In the genomic region with DNA sequence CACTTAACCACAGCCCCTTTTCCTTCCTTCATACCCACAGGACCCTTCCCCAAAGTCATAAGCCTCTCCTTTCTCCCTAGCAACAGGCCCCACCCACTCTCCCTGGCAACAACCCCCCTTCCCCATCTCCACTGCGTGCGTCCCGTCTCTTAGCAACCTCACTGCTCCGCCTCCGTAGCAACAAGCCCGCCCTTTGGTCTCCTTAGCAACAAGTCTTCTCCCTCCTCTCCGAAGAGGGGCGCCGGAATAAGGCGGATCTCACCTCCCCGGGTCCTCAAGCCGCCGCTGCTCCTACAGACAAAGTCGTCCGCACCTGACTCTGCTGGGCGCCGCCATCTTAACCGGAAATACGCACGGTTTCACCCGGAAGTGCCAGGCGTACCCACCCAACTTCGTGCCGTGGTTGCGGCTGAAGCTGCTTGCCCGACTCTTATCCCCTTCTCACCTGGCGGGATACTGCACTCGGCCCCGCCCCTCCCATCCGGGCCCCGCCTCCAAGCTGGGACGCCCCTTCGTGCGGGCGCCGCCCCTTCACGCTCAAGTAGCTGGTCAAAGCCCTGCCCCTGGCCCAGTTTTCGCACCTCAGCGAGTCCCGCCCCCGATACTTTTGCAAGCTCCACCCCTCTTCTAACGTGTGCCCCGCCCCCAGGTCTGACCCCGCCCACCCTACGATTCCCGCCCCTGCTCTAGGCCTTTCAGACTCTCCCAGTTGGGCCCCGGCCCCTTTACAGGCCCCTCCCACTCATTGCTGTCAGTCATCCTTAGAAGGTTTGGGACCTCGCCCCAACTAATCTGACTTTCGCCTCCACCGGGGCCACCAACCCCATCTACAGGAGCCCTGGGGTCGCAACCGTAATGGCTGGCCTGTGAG, we compare ENCODE assay signal across 8 cellular contexts. TPM values are rescaled to one million over a fixed set of nuclear protein-coding genes. Genes with fewer than 3 reads are reported as not detected.
DNase-seq lines count a peak whose midpoint lies in the region; ATAC-seq, FAIRE-seq and TF ChIP-seq lines count a peak whose summit lies in the region.

A gene with protein sequence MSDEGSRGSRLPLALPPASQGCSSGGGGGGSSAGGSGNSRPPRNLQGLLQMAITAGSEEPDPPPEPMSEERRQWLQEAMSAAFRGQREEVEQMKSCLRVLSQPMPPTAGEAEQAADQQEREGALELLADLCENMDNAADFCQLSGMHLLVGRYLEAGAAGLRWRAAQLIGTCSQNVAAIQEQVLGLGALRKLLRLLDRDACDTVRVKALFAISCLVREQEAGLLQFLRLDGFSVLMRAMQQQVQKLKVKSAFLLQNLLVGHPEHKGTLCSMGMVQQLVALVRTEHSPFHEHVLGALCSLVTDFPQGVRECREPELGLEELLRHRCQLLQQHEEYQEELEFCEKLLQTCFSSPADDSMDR (minus strand): TSS at position 338 of the 871 bp plus-strand sequence. CDS start 502 bp downstream, outside the sequence.

- H3K4me1 ChIP-seq in astrocyte (ENCODE audit: insufficient read depth, low read length), result peaks cover 7% of the 10 kb centered on the region
- H3K4me1 ChIP-seq in rectal smooth muscle tissue (ENCODE audit: control insufficient read depth, insufficient read depth, low read length), result peaks cover 4% of the 10 kb centered on the region

- peak within 1 kb of the TSS; percentile 90 for H3K4me3 ChIP-seq in astrocyte (ENCODE audit: insufficient read depth, low read depth, low read length)
- H3K4me3 ChIP-seq in rectal smooth muscle tissue (ENCODE audit: low read length), result peak within 1 kb of the TSS; percentile 79

- H3K9ac ChIP-seq in astrocyte (ENCODE audit: low read length) (peak within 1 kb of the TSS; percentile 88), rectal smooth muscle tissue (ENCODE audit: low read length) (peak within 1 kb of the TSS; percentile 49)

- ATAC-seq in GM18498 (IDR thresholded peaks at IDR 0.05; ENCODE audit: unreplicated experiment) (peak; percentile 80), HG02970 (IDR thresholded peaks at IDR 0.05; ENCODE audit: low FRiP score, unreplicated experiment) (peak; percentile 80), GM19452 (IDR thresholded peaks at IDR 0.05; ENCODE audit: unreplicated experiment) (no peak)

- peaks cover 7% of the 10 kb centered on the region for H3K36me3 Mint-ChIP-seq in astrocyte (ENCODE audit: low read depth, unreplicated experiment)

- H3K4me3 Mint-ChIP-seq in astrocyte (ENCODE audit: unreplicated experiment), result peak within 1 kb of the TSS; percentile 99

- H3K27me3 Mint-ChIP-seq in astrocyte (ENCODE audit: low read depth, unreplicated experiment), result no peaks in the 10 kb centered on the region

- peak within 1 kb of the TSS; percentile 85 for H2AFZ ChIP-seq in astrocyte (ENCODE audit: low read depth, low read length)

- H3K4me2 ChIP-seq in astrocyte (ENCODE audit: low read length), result peak within 1 kb of the TSS; percentile 97

- H3K79me2 ChIP-seq in astrocyte (ENCODE audit: insufficient read depth, low read length), result peaks cover 6% of the 10 kb centered on the region

- no peaks in the 10 kb centered on the region for H3K9me3 ChIP-seq in astrocyte (ENCODE audit: insufficient read depth, low read depth, low read length)

- H3K36me3 ChIP-seq in astrocyte (ENCODE audit: insufficient read depth, low read length) (no peaks in the 10 kb centered on the region), rectal smooth muscle tissue (ENCODE audit: control insufficient read depth, insufficient read depth, low read length) (no peaks in the 10 kb centered on the region)

- peak within 1 kb of the TSS; percentile 74 for H3K27ac ChIP-seq in astrocyte (ENCODE audit: low read depth, low read length)
- peak within 1 kb of the TSS; percentile 83 for H3K27ac ChIP-seq in rectal smooth muscle tissue (ENCODE audit: low read depth, low read length)

- no peak for FAIRE-seq in astrocyte (lab: Jason Lieb, UNC)

- H3K27ac Mint-ChIP-seq in astrocyte (ENCODE audit: unreplicated experiment), result peak within 1 kb of the TSS; percentile 99

- no peaks in the 10 kb centered on the region for H3K4me1 Mint-ChIP-seq in astrocyte (ENCODE audit: low read depth, unreplicated experiment)

- no peak for TF ChIP-seq CTCF in astrocyte (IDR thresholded peaks at IDR 0.05; ENCODE audit: insufficient read depth, low read depth, low read length)

- H3K27me3 ChIP-seq in astrocyte (ENCODE audit: insufficient read depth, low read length) (no peaks in the 10 kb centered on the region), rectal smooth muscle tissue (ENCODE audit: control insufficient read depth, insufficient read depth, low read length) (no peaks in the 10 kb centered on the region)

- DNase-seq in NCI-H2029 (lab: John Stamatoyannopoulos, UW) (peak; percentile 95), T-helper 22 cell (ENCODE audit: low read depth) (peak; percentile 91), astrocyte (ENCODE audit: low read depth) (peak; percentile 90), hepatic stellate cell (ENCODE audit: low spot score) (peak; percentile 90)

- H3K9me3 Mint-ChIP-seq in astrocyte (ENCODE audit: unreplicated experiment), result no peaks in the 10 kb centered on the region

- no peaks in the 10 kb centered on the region for H4K20me1 ChIP-seq in astrocyte (ENCODE audit: insufficient read depth, low read length)

RNA-seq across cellular contexts. Expression of the gene that starts here (rescaled TPM):
- 34.8 and 39.8 TPM in 2 replicates for total RNA-seq in astrocyte
